ENCODE assay signal across 13 cellular contexts in genomic region chr11:790721-791564, GRCh38. TPM values are rescaled to one million over a fixed set of nuclear protein-coding genes. Genes with fewer than 3 reads are reported as not detected.
A peak's percentile ranks its signal among the peaks of the same experiment; 100 is the strongest.
DNase-seq lines count a peak whose midpoint lies in the region; ATAC-seq and TF ChIP-seq lines count a peak whose summit lies in the region.
"Had no signal": no experiment of that assay in that cellular context is flagged by ENCODE, and none has a peak within 500 bp of the region (broad histone marks: within the 10 kb centered on the region; RNA-seq: fewer than 3 reads in every experiment).

No MANE protein-coding gene starts in this region.

- no peak for TF ChIP-seq POLR2A in vagina (IDR thresholded peaks at IDR 0.05)

- H3K4me3 ChIP-seq in DND-41 (ENCODE audit: low read depth in 1 of 2, low read length in 2 of 2) (no peak overlapping the region), vagina (no peak overlapping the region)

- intact Hi-C loops in vagina (cut with DNase I) = no loop called here

- TF ChIP-seq CTCF in DND-41 (IDR thresholded peaks at IDR 0.05; ENCODE audit: borderline replicate concordance, extremely low read depth, low read length, poor library complexity, severe bottlenecking) (no peak), vagina (IDR thresholded peaks at IDR 0.05) (no peak)

- H3K4me2 ChIP-seq in DND-41 (ENCODE audit: insufficient read depth, low read length) = no peak overlapping the region

- H4K20me1 ChIP-seq in DND-41 (ENCODE audit: insufficient read depth, low read length) = peaks cover 33% of the 10 kb centered on the region

- H3K27ac ChIP-seq in DND-41 (ENCODE audit: low read length) (no peak overlapping the region), vagina (no peak overlapping the region)
- H3K27ac ChIP-seq: neutrophil, VCaP had no signal

- DNase-seq in DND-41 (no peak), HT-29 (ENCODE audit: low spot score) (peak; percentile 61), iPS-NIHi11 (ENCODE audit: low spot score) (peak; percentile 70), vagina (ENCODE audit: extremely low spot score in 2 of 2) (no peak)
- DNase-seq in activated CD4-positive, CD25-positive, alpha-beta regulatory T cell treated with anti-CD3 and anti-CD28 coated beads, Interleukin-2, amount 50 U/mL, for 72 hours = no peak
- DNase-seq in activated effector memory CD4-positive, alpha-beta T cell treated with anti-CD3 and anti-CD28 coated beads, Interleukin-2, amount 50 U/mL, for 16 hours = no peak
- DNase-seq: Caco-2; kidney glomerular epithelial cell; stimulated activated CD4-positive, alpha-beta T cell treated with anti-CD3 and anti-CD28 coated beads, Interleukin-15, amount 100 ng/mL, for 24 hours had no signal

- H3K79me2 ChIP-seq in DND-41 (ENCODE audit: insufficient read depth, low read length) = peaks cover 7% of the 10 kb centered on the region

- H3K27me3 ChIP-seq in DND-41 (ENCODE audit: insufficient read depth, low read length, poor library complexity) (no peaks in the 10 kb centered on the region), vagina (no peaks in the 10 kb centered on the region)

- 0 out of 3 replicates have a peak, but pooled peaks have one; percentile 10 for ATAC-seq in DND-41 (ENCODE audit: insufficient read depth, low read depth)
- peak; percentile 58 for ATAC-seq in SK-N-SH treated with all-trans-retinoic acid at 6 μM for 48 hours
- ATAC-seq in GM18868 (IDR thresholded peaks at IDR 0.05; ENCODE audit: unreplicated experiment) = no peak

- H3K4me1 ChIP-seq in DND-41 (ENCODE audit: insufficient read depth, low read length) (peaks cover 13% of the 10 kb centered on the region), vagina (peaks cover 31% of the 10 kb centered on the region)
- H3K4me1 ChIP-seq: Caco-2 had no signal

- H3K36me3 ChIP-seq in DND-41 (ENCODE audit: insufficient read depth, low read length) = peaks cover 29% of the 10 kb centered on the region
- no peaks in the 10 kb centered on the region for H3K36me3 ChIP-seq in vagina

- H3K9me3 ChIP-seq in DND-41 (ENCODE audit: insufficient read depth, low read length, severe bottlenecking) (no peaks in the 10 kb centered on the region), vagina (no peaks in the 10 kb centered on the region)
- H3K9me3 ChIP-seq: Caco-2, neutrophil had no signal

- H3K9ac ChIP-seq in DND-41 (ENCODE audit: low read depth, low read length) = no peak overlapping the region

- no peak overlapping the region for H2AFZ ChIP-seq in DND-41 (ENCODE audit: low read depth, low read length)

TF ChIP-seq in SK-N-SH treated with all-trans-retinoic acid at 6 μM for 48 hours, 23 proteins besides CTCF, POLR2A, EP300 and RAD21:
- no peak for TF ChIP-seq GLIS3 (CRISPR knock-in tag; IDR thresholded peaks at IDR 0.05)
TF ChIP-seq in SK-N-SH treated with all-trans-retinoic acid at 6 μM for 48 hours: peak in this region for 0.

RNA-seq across cellular contexts. Expression of gene CEND1, which starts 1.1 kb away (rescaled TPM):
- 0.47 TPM in 1 of 2 replicates, not detected in the other for total RNA-seq in HT-29 (2014; rRNA removed; shearing (Covaris generic))
- 1.7 TPM for total RNA-seq in vagina
- total RNA-seq: Caco-2 had no signal

RNA-seq across cellular contexts. Expression of gene SLC25A22, which starts 7.1 kb away (rescaled TPM):
- total RNA-seq in HT-29 (2014; rRNA removed; shearing (Covaris generic)) = 82.6 and 108 TPM in 2 replicates
- total RNA-seq in vagina = 10.3 TPM

RNA-seq across cellular contexts. Expression of gene GATD1, which starts 13.7 kb away (rescaled TPM):
- total RNA-seq in HT-29 (2014; rRNA removed; shearing (Covaris generic)) = 128 and 132 TPM in 2 replicates
- total RNA-seq in vagina = 33.4 TPM

RNA-seq across cellular contexts. Expression of gene PIDD1, which starts 14.1 kb away (rescaled TPM):
- total RNA-seq in HT-29 (2014; rRNA removed; shearing (Covaris generic)) = 31.7 and 53.9 TPM in 2 replicates
- total RNA-seq in vagina = 16.5 TPM

RNA-seq across cellular contexts. Expression of gene RPLP2, which starts 18.8 kb away (rescaled TPM):
- total RNA-seq in HT-29 (2014; rRNA removed; shearing (Covaris generic)) = 1,913 and 1,915 TPM in 2 replicates
- 1,068 TPM for total RNA-seq in vagina

Comparison
In these comparisons a context has a peak if more than half of its experiments do, and no peak if none do; other contexts are left out.
1. DNase-seq: peak in HT-29 (single experiment) and iPS-NIHi11 (single experiment); none in DND-41 (single experiment), vagina (0 of 2), activated CD4-positive, CD25-positive, alpha-beta regulatory T cell treated with anti-CD3 and anti-CD28 coated beads, Interleukin-2, amount 50 U/mL, for 72 hours (single experiment) and activated effector memory CD4-positive, alpha-beta T cell treated with anti-CD3 and anti-CD28 coated beads, Interleukin-2, amount 50 U/mL, for 16 hours (single experiment).